In the genomic region with DNA sequence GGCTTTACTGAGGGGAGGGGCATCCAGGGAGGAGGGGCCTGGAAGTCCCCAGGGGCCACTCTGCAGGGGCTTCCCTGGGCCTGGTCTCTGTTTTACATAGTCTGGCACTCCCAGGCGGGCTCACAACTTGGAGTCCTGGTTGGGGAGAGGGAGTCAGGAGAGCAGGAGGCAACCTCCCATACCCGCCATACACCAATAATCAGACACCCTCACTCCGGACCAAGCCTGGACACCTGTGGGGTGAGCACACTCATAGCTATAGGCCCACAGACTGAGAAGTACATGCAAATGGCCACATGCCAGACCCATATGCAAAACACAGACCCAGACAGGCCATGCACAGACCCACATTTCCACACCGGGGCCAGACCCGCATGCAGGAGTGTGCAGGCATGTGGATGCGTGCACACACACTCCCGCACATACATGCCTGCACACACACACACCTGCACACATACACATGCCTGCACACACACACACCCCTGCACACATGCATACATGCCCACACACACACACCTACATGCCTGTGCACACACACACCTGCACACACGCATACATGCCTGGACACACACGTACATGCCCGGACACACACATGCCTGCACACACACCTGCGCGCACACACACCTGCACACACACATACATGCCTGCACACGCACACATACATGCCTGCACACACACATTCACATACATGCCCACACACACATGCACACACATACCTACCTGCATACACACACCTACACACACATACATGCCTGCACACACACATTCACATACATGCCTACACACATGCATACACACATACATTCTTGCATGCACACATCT, we compare ENCODE assay signal across 1 cellular context.
TF ChIP-seq lines count a peak whose summit lies in the region.

No MANE protein-coding gene starts in this region.

TF ChIP-seq in IMR-90, 13 proteins besides CTCF, POLR2A, EP300 and RAD21 (continued from another document):
- TF ChIP-seq USF2 (IDR thresholded peaks at IDR 0.05; ENCODE audit: low read depth, low read length) (no peak), RCOR1 (IDR thresholded peaks at IDR 0.05; ENCODE audit: insufficient replicate concordance, low read length) (no peak), NFE2L2 (IDR thresholded peaks at IDR 0.05; ENCODE audit: low read depth, low read length) (no peak), MAFK (IDR thresholded peaks at IDR 0.05; ENCODE audit: low read depth, low read length) (no peak), FOS (IDR thresholded peaks at IDR 0.05; ENCODE audit: low read depth, low read length) (no peak), MAZ (IDR thresholded peaks at IDR 0.05; ENCODE audit: borderline replicate concordance, low read depth, low read length) (no peak)
